In genomic region chr16:82589407-82589806, GRCh38 we compare ENCODE assay signal across 10 cellular contexts. TPM values are rescaled to one million over a fixed set of nuclear protein-coding genes. Genes with fewer than 3 reads are reported as not detected.
"Had no signal": no experiment of that assay in that cellular context is flagged by ENCODE, and none has a peak within 500 bp of the region (broad histone marks: within the 10 kb centered on the region; RNA-seq: fewer than 3 reads in every experiment).

No MANE protein-coding gene starts in this region.

- ATAC-seq: GM23338, HCT116 had no signal

- H3K4me3 ChIP-seq: GM23248, GM23338, HAP-1 had no signal

- H3K27ac ChIP-seq: GM23248 had no signal

- H3K9me3 ChIP-seq: HAP-1 had no signal

- DNase-seq: GM23248, GOT3, H7, H9, HCEC 1CT, HFFc6 had no signal

- H3K36me3 ChIP-seq: HAP-1 had no signal

RNA-seq across cellular contexts. Expression of gene CDH13, which starts 37.4 kb away (rescaled TPM):
- total RNA-seq: H4 had no signal
